1 cellular context compared by ENCODE assay signal in genomic region chr16:67431805-67432476, GRCh38.
TF ChIP-seq lines count a peak whose summit lies in the region.

No MANE protein-coding gene starts in this region.

TF ChIP-seq in H1, 55 proteins besides CTCF, POLR2A, EP300 and RAD21:
- TF ChIP-seq SP2 (IDR thresholded peaks at IDR 0.05; ENCODE audit: low read length) (no peak), GTF2F1 (IDR thresholded peaks at IDR 0.05; ENCODE audit: borderline replicate concordance, low read depth, low read length) (no peak), ASH2L (IDR thresholded peaks at IDR 0.05; ENCODE audit: low read length) (peak; percentile 29), USF2 (IDR thresholded peaks at IDR 0.05; ENCODE audit: low read length) (no peak), HDAC2 (IDR thresholded peaks at IDR 0.05; ENCODE audit: borderline replicate concordance in 1 of 2, low read depth in 2 of 2, low read length in 2 of 2) (no peak), E2F6 (IDR thresholded peaks at IDR 0.05) (no peak), RXRA (IDR thresholded peaks at IDR 0.05; ENCODE audit: insufficient read depth, low read depth, low read length) (no peak), EGR1 (IDR thresholded peaks at IDR 0.05; ENCODE audit: borderline replicate concordance, low read depth, low read length) (no peak), FOSL1 (IDR thresholded peaks at IDR 0.05; ENCODE audit: insufficient read depth, low read depth, low read length) (no peak), RBBP5 (IDR thresholded peaks at IDR 0.05; ENCODE audit: borderline replicate concordance, low read depth, low read length) (no peak; the same call in 1 of the 2 replicates), BRCA1 (IDR thresholded peaks at IDR 0.05; ENCODE audit: low read depth, low read length) (no peak), YY1 (IDR thresholded peaks at IDR 0.05; ENCODE audit: low read depth, low read length) (no peak), SP1 (IDR thresholded peaks at IDR 0.05; ENCODE audit: low read depth, low read length) (0 out of 2 replicates have a peak, but pooled peaks have one; percentile 12), KDM1A (IDR thresholded peaks at IDR 0.05; ENCODE audit: borderline replicate concordance, low read length) (no peak), NANOG (IDR thresholded peaks at IDR 0.05; ENCODE audit: insufficient read depth, low read depth, low read length, poor library complexity, severe bottlenecking) (no peak), BACH1 (IDR thresholded peaks at IDR 0.05; ENCODE audit: low read length) (no peak), ATF2 (IDR thresholded peaks at IDR 0.05; ENCODE audit: low read length) (no peak), CBX5 (IDR thresholded peaks at IDR 0.05; ENCODE audit: low read depth, low read length) (no peak), KDM4A (IDR thresholded peaks at IDR 0.05; ENCODE audit: low read depth, low read length, severe bottlenecking) (peak; percentile 31), TEAD4 (IDR thresholded peaks at IDR 0.05; ENCODE audit: low read depth, low read length) (no peak), TAF1 (IDR thresholded peaks at IDR 0.05; ENCODE audit: low read depth, low read length) (peak; percentile 43; the same call in 1 of the 2 replicates), SIX5 (IDR thresholded peaks at IDR 0.05; ENCODE audit: low read depth, low read length) (no peak), SP4 (IDR thresholded peaks at IDR 0.05; ENCODE audit: low read length) (no peak), MAFK (IDR thresholded peaks at IDR 0.05; ENCODE audit: low read depth, low read length) (no peak), GABPA (IDR thresholded peaks at IDR 0.05; ENCODE audit: borderline replicate concordance, insufficient read depth, low read length) (peak; percentile 15; the same call in 1 of the 2 replicates), CHD7 (IDR thresholded peaks at IDR 0.05; ENCODE audit: insufficient replicate concordance, low read length) (no peak), TAF7 (optimal IDR thresholded peaks at IDR 0.05; ENCODE audit: borderline replicate concordance, low read depth, low read length) (peak; percentile 37), SIN3A (conservative IDR thresholded peaks at IDR 0.05 in 1 of 2, IDR thresholded peaks at IDR 0.05 in 1 of 2; ENCODE audit: low read depth in 1 of 2, low read length in 2 of 2) (0 out of 4 replicates have a peak, but pooled peaks of 1 of the 2 experiments have one; percentile 17), CEBPB (IDR thresholded peaks at IDR 0.05; ENCODE audit: low read depth, low read length) (no peak)
